3 cellular contexts compared by ENCODE assay signal in the genomic region with DNA sequence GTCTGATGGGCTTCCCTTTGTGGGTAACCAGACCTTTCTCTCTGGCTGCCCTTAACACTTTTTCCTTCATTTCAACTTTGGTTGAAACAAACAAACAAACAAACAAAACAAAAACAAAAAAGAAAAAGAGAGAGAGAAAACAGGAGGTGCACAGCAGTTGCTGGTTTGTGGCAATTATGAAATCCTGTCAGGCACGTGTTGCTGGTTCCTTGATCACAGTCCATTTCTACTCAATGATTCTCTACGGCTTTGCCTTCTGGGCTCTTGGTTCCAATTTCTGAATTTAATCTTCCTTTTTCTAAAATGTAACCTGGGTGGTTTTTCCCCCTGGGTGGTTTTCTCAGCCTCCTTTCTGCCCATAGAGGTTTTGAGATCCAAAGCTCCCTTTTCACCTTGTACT.
A peak's percentile ranks its signal among the peaks of the same experiment; 100 is the strongest.
TF ChIP-seq lines count a peak whose summit lies in the region.

No MANE protein-coding gene starts in this region.

TF ChIP-seq in liver, 16 proteins besides CTCF, POLR2A, EP300 and RAD21:
- TF ChIP-seq, protein P1, sequence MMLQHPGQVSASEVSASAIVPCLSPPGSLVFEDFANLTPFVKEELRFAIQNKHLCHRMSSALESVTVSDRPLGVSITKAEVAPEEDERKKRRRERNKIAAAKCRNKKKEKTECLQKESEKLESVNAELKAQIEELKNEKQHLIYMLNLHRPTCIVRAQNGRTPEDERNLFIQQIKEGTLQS (IDR thresholded peaks at IDR 0.05): no peak
- TF ChIP-seq NR2F2 (IDR thresholded peaks at IDR 0.05) (no peak), HNF4A (conservative IDR thresholded peaks at IDR 0.05) (peak; percentile 48 to 68)
- TF ChIP-seq, protein P2, sequence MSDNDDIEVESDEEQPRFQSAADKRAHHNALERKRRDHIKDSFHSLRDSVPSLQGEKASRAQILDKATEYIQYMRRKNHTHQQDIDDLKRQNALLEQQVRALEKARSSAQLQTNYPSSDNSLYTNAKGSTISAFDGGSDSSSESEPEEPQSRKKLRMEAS (IDR thresholded peaks at IDR 0.05): peak; percentile 61

TF ChIP-seq in HepG2, 621 proteins besides CTCF, POLR2A, EP300 and RAD21 (continued from another document):
- no peak for TF ChIP-seq FOXP1 (IDR thresholded peaks at IDR 0.05)
- TF ChIP-seq FOXP1 (CRISPR knock-in tag; IDR thresholded peaks at IDR 0.05): no peak
- no peak for TF ChIP-seq ZFX (CRISPR knock-in tag; IDR thresholded peaks at IDR 0.05; ENCODE audit: low read depth)
- no peak for TF ChIP-seq TCF7 (IDR thresholded peaks at IDR 0.05; ENCODE audit: low read depth)
- no peak for TF ChIP-seq SIX1 (CRISPR knock-in tag; IDR thresholded peaks at IDR 0.05; ENCODE audit: borderline replicate concordance)
- TF ChIP-seq, protein P3, sequence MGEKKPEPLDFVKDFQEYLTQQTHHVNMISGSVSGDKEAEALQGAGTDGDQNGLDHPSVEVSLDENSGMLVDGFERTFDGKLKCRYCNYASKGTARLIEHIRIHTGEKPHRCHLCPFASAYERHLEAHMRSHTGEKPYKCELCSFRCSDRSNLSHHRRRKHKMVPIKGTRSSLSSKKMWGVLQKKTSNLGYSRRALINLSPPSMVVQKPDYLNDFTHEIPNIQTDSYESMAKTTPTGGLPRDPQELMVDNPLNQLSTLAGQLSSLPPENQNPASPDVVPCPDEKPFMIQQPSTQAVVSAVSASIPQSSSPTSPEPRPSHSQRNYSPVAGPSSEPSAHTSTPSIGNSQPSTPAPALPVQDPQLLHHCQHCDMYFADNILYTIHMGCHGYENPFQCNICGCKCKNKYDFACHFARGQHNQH (CRISPR knock-in tag; IDR thresholded peaks at IDR 0.05): no peak
- no peak for TF ChIP-seq CCAR2 (optimal IDR thresholded peaks at IDR 0.05; ENCODE audit: low read depth, low read length)
- TF ChIP-seq ZNF20 (CRISPR knock-in tag; IDR thresholded peaks at IDR 0.05): no peak

TF ChIP-seq in HEK293T, 16 proteins besides CTCF, POLR2A, EP300 and RAD21 (continued from another document):
- TF ChIP-seq, protein P4, sequence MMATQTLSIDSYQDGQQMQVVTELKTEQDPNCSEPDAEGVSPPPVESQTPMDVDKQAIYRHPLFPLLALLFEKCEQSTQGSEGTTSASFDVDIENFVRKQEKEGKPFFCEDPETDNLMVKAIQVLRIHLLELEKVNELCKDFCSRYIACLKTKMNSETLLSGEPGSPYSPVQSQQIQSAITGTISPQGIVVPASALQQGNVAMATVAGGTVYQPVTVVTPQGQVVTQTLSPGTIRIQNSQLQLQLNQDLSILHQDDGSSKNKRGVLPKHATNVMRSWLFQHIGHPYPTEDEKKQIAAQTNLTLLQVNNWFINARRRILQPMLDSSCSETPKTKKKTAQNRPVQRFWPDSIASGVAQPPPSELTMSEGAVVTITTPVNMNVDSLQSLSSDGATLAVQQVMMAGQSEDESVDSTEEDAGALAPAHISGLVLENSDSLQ (IDR thresholded peaks at IDR 0.05): no peak
- TF ChIP-seq SP1 (IDR thresholded peaks at IDR 0.05) (no peak), NFRKB (IDR thresholded peaks at IDR 0.05) (no peak), HDGF (IDR thresholded peaks at IDR 0.05; ENCODE audit: borderline replicate concordance) (no peak), L3MBTL2 (conservative IDR thresholded peaks at IDR 0.05) (no peak), FOXK2 (IDR thresholded peaks at IDR 0.05) (no peak), ZNF384 (IDR thresholded peaks at IDR 0.05) (no peak)
